In genomic region chr17:78387982-78388941, GRCh38 we compare ENCODE assay signal across 8 cellular contexts. TPM values are rescaled to one million over a fixed set of nuclear protein-coding genes. Genes with fewer than 3 reads are reported as not detected.
DNase-seq lines count a peak whose midpoint lies in the region; ATAC-seq, FAIRE-seq and TF ChIP-seq lines count a peak whose summit lies in the region.

No MANE protein-coding gene starts in this region.

- H3K27ac ChIP-seq in Karpas-422 (ENCODE audit: low read length), result peak overlapping the region; percentile 62
- peak overlapping the region; percentile 7 for H3K27ac ChIP-seq in astrocyte (ENCODE audit: low read depth, low read length)
- peak overlapping the region; percentile 75 for H3K27ac ChIP-seq in muscle layer of colon (ENCODE audit: low read depth, low read length)

- H3K27ac Mint-ChIP-seq in CD14-positive monocyte (peak overlapping the region; percentile 97 to 100 (median 98)), astrocyte (ENCODE audit: unreplicated experiment) (peak overlapping the region; percentile 81)

- peak overlapping the region; percentile 27 to 74 for H3K4me3 Mint-ChIP-seq in CD14-positive monocyte
- no peak overlapping the region for H3K4me3 Mint-ChIP-seq in astrocyte (ENCODE audit: unreplicated experiment)

- no peak overlapping the region for H3K4me3 ChIP-seq in Karpas-422 (ENCODE audit: low read length)
- H3K4me3 ChIP-seq in astrocyte (ENCODE audit: insufficient read depth, low read depth, low read length), result no peak overlapping the region
- no peak overlapping the region for H3K4me3 ChIP-seq in muscle layer of colon (ENCODE audit: low read depth in 1 of 2, low read length in 2 of 2)

- H4K20me1 ChIP-seq in Karpas-422 (ENCODE audit: insufficient read depth, low read depth, low read length), result peaks cover 28% of the 10 kb centered on the region
- peaks cover 58% of the 10 kb centered on the region for H4K20me1 ChIP-seq in astrocyte (ENCODE audit: insufficient read depth, low read length)

- peaks cover 51% of the 10 kb centered on the region for H3K4me1 ChIP-seq in Karpas-422 (ENCODE audit: low read length)
- H3K4me1 ChIP-seq in astrocyte (ENCODE audit: insufficient read depth, low read length), result peaks cover 75% of the 10 kb centered on the region
- peaks cover 17% of the 10 kb centered on the region for H3K4me1 ChIP-seq in muscle layer of colon (ENCODE audit: insufficient read depth, low read length)

- no peak for ATAC-seq in HG03378 (IDR thresholded peaks at IDR 0.05; ENCODE audit: unreplicated experiment)

- peaks cover 89% of the 10 kb centered on the region for H3K79me2 ChIP-seq in Karpas-422 (ENCODE audit: low read length)
- H3K79me2 ChIP-seq in astrocyte (ENCODE audit: insufficient read depth, low read length), result peaks cover 92% of the 10 kb centered on the region

- intact Hi-C loops in CD14-positive monocyte (cut with micrococcal nuclease), result loop anchor here in 1 of 2 donors (2.0 kb wide), 2 partner anchors 13 to 29 kb away; no protein-coding TSS in a partner anchor

- H2AFZ ChIP-seq in Karpas-422 (ENCODE audit: low read length) (no peak overlapping the region), astrocyte (ENCODE audit: low read depth, low read length) (no peak overlapping the region)

- FAIRE-seq in astrocyte (lab: Jason Lieb, UNC) (no peak), urothelium cell line (lab: Jason Lieb, UNC) (no peak)

- no peaks in the 10 kb centered on the region for H3K36me3 ChIP-seq in Karpas-422 (ENCODE audit: insufficient read depth, low read length)
- H3K36me3 ChIP-seq in astrocyte (ENCODE audit: insufficient read depth, low read length), result peaks cover under 1% of the 10 kb centered on the region
- peaks cover 2% of the 10 kb centered on the region for H3K36me3 ChIP-seq in muscle layer of colon (ENCODE audit: insufficient read depth, low read length)

- H3K9me3 Mint-ChIP-seq in CD14-positive monocyte (no peaks in the 10 kb centered on the region), astrocyte (ENCODE audit: unreplicated experiment) (no peaks in the 10 kb centered on the region)

- TF ChIP-seq CTCF in CD14-positive monocyte (IDR thresholded peaks at IDR 0.05), result no peak
- TF ChIP-seq CTCF in astrocyte (IDR thresholded peaks at IDR 0.05; ENCODE audit: insufficient read depth, low read depth, low read length), result no peak

- H3K27me3 ChIP-seq in Karpas-422 (ENCODE audit: low read length) (no peaks in the 10 kb centered on the region), astrocyte (ENCODE audit: insufficient read depth, low read length) (no peaks in the 10 kb centered on the region), muscle layer of colon (ENCODE audit: control insufficient read depth in 1 of 2, insufficient read depth in 2 of 2, low read length in 2 of 2) (no peaks in the 10 kb centered on the region)

- H3K27me3 Mint-ChIP-seq in CD14-positive monocyte (ENCODE audit: low read depth in 3 of 3), result peaks cover 0 to 2% (median 1%) of the 10 kb centered on the region in 3 donors
- no peaks in the 10 kb centered on the region for H3K27me3 Mint-ChIP-seq in astrocyte (ENCODE audit: low read depth, unreplicated experiment)

- H3K9me3 ChIP-seq in Karpas-422 (ENCODE audit: low read length), result no peaks in the 10 kb centered on the region
- no peaks in the 10 kb centered on the region for H3K9me3 ChIP-seq in astrocyte (ENCODE audit: insufficient read depth, low read depth, low read length)
- no peaks in the 10 kb centered on the region for H3K9me3 ChIP-seq in muscle layer of colon (ENCODE audit: low read length)

- H3K4me1 Mint-ChIP-seq in CD14-positive monocyte, result peaks cover 72% of the 10 kb centered on the region
- peaks cover 65% of the 10 kb centered on the region for H3K4me1 Mint-ChIP-seq in astrocyte (ENCODE audit: low read depth, unreplicated experiment)

- no peaks in the 10 kb centered on the region for H3K9me2 ChIP-seq in Karpas-422 (replicated peaks; ENCODE audit: insufficient read depth, low read length)

- peaks cover 53 to 69% of the 10 kb centered on the region in 2 donors for H3K36me3 Mint-ChIP-seq in CD14-positive monocyte
- H3K36me3 Mint-ChIP-seq in astrocyte (ENCODE audit: low read depth, unreplicated experiment), result peaks cover 7% of the 10 kb centered on the region

- H3K4me2 ChIP-seq in Karpas-422 (ENCODE audit: low read depth, low read length, poor library complexity, severe bottlenecking), result peak overlapping the region; percentile 51
- H3K4me2 ChIP-seq in astrocyte (ENCODE audit: low read length), result peak overlapping the region; percentile 23

- H3K9ac ChIP-seq in Karpas-422 (ENCODE audit: low read length), result peak overlapping the region; percentile 31; the same call in 1 of the 2 replicates
- no peak overlapping the region for H3K9ac ChIP-seq in astrocyte (ENCODE audit: low read length)
- no peak overlapping the region for H3K9ac ChIP-seq in muscle layer of colon (ENCODE audit: low read length)

- DNase-seq in CD14-positive monocyte (ENCODE audit: low spot score) (peak; percentile 91), Karpas-422 (peak; percentile 55), astrocyte (ENCODE audit: low read depth) (peak; percentile 60), GOT3 (lab: John Stamatoyannopoulos, UW) (no peak), urothelium cell line (ENCODE audit: low spot score) (no peak), iPS-NIHi11 (ENCODE audit: low spot score) (no peak)

RNA-seq across cellular contexts. Expression of gene PGS1, which starts 9.8 kb away (rescaled TPM):
- 10 to 100 TPM; 26.0 to 28.0 TPM for polyA plus RNA-seq in CD14-positive monocyte
- 15.9 and 33.3 TPM in 2 replicates for total RNA-seq in Karpas-422 (2014; rRNA removed; shearing (Covaris generic); ENCODE audit: low replicate concordance)
- total RNA-seq in astrocyte, result 31.3 and 32.0 TPM in 2 replicates

RNA-seq across cellular contexts. Expression of gene SOCS3, which starts 28.4 kb away (rescaled TPM):
- polyA plus RNA-seq in CD14-positive monocyte, result 100 to 1,000 TPM; 123 to 144 TPM
- not detected in 2 replicates for total RNA-seq in Karpas-422 (2014; rRNA removed; shearing (Covaris generic); ENCODE audit: low replicate concordance)
- 13.4 and 16.7 TPM in 2 replicates for total RNA-seq in astrocyte

Comparison
In these comparisons a context has a peak if more than half of its experiments do, and no peak if none do; other contexts are left out.
1. DNase-seq: peak in CD14-positive monocyte (single experiment), Karpas-422 (single experiment) and astrocyte (single experiment); none in GOT3 (single experiment), urothelium cell line (single experiment) and iPS-NIHi11 (single experiment).
2. H3K27ac ChIP-seq: peak in every context shown above with its lines; median percentile 75 in muscle layer of colon; 62 in Karpas-422; 7 in astrocyte.
3. RNA of gene SOCS3, which starts 28.4 kb away (total RNA-seq): 13.4 to 16.7 TPM in astrocyte; not detected in Karpas-422; every median in the first group is over 10 times any median in the second.